8 cellular contexts compared by ENCODE assay signal in genomic region chr11:59668188-59668949, GRCh38. TPM values are rescaled to one million over a fixed set of nuclear protein-coding genes. Genes with fewer than 3 reads are reported as not detected.
DNase-seq lines count a peak whose midpoint lies in the region; ATAC-seq and TF ChIP-seq lines count a peak whose summit lies in the region.

No MANE protein-coding gene starts in this region.

- peak; percentile 32 for ATAC-seq in HG02938 (IDR thresholded peaks at IDR 0.05; ENCODE audit: unreplicated experiment)

- H3K9me3 ChIP-seq in neutrophil: no peaks in the 10 kb centered on the region
- H3K9me3 ChIP-seq in testis: no peaks in the 10 kb centered on the region

- H3K4me3 ChIP-seq in neutrophil (ENCODE audit: low read depth in 1 of 2, low read length in 1 of 2) (peak overlapping the region; percentile 93 to 94), testis (peak overlapping the region; percentile 94 to 95)

- H3K4me3 Mint-ChIP-seq in activated T-helper 1 cell treated with anti-CD3 and anti-CD28 coated beads, Interleukin-12 subunit alpha, Interleukin-12 subunit beta, Interleukin-2, Interleukin-4 antibody, amounts not matched to agents 30 ng/mL and 10 ng/mL and 1 ng/mL, durations not matched to agents 14 hours and 24 hours and 36 hours: peak overlapping the region; percentile 94

- no peaks in the 10 kb centered on the region for H3K9me3 Mint-ChIP-seq in activated T-helper 1 cell treated with anti-CD3 and anti-CD28 coated beads, Interleukin-12 subunit alpha, Interleukin-12 subunit beta, Interleukin-2, Interleukin-4 antibody, amounts not matched to agents 30 ng/mL and 10 ng/mL and 1 ng/mL, durations not matched to agents 14 hours and 24 hours and 36 hours

- 0% methylated on average over 10 to 32 of the region's 39 CpGs for WGBS in testis, 2 donors

- intact Hi-C loops in activated T-helper 1 cell treated with anti-CD3 and anti-CD28 coated beads, Interleukin-12 subunit alpha, Interleukin-12 subunit beta, Interleukin-2, Interleukin-4 antibody, amounts not matched to agents 30 ng/mL and 10 ng/mL and 1 ng/mL, durations not matched to agents 14 hours and 24 hours and 36 hours (cut with micrococcal nuclease): loop anchor here (2.0 kb wide), 5 partner anchors 134 to 1928 kb away; partner anchors contain the start of genes FAM111A, FAM111B, SELENOH and ZFP91
- intact Hi-C loops in testis (cut with DNase I; ENCODE audit: low total_unique reads): loop anchor here (10.0 kb wide), 1 partner anchor 104 kb away; no protein-coding TSS in a partner anchor

- DNase-seq in NOMO-1 (lab: John Stamatoyannopoulos, UW; ENCODE audit: unreplicated experiment in 2 of 2) (peak; percentile 15 to 34), NOMO-1 treated with dmso at 0.1 percent for 144 hours (lab: John Stamatoyannopoulos, UW; ENCODE audit: unreplicated experiment) (no peak), NOMO-1 treated with DMSO at 0.1 percent for 48 hours (lab: John Stamatoyannopoulos, UW; ENCODE audit: unreplicated experiment) (peak; percentile 13), fibroblast of the conjunctiva (ENCODE audit: low read depth) (peak; percentile 31), testis (peak; percentile 79)
- peak; percentile 38 for DNase-seq in activated T-helper 1 cell treated with anti-CD3 and anti-CD28 coated beads, Interleukin-12 subunit alpha, Interleukin-12 subunit beta, Interleukin-2, Interleukin-4 antibody, amounts not matched to agents 30 ng/mL and 10 ng/mL and 1 ng/mL, durations not matched to agents 14 hours and 24 hours and 36 hours (ENCODE audit: low spot score)

- H3K27me3 Mint-ChIP-seq in activated T-helper 1 cell treated with anti-CD3 and anti-CD28 coated beads, Interleukin-12 subunit alpha, Interleukin-12 subunit beta, Interleukin-2, Interleukin-4 antibody, amounts not matched to agents 30 ng/mL and 10 ng/mL and 1 ng/mL, durations not matched to agents 14 hours and 24 hours and 36 hours (ENCODE audit: insufficient read depth): no peaks in the 10 kb centered on the region

- no peaks in the 10 kb centered on the region for H3K27me3 ChIP-seq in neutrophil
- H3K27me3 ChIP-seq in testis: no peaks in the 10 kb centered on the region

- H3K36me3 Mint-ChIP-seq in activated T-helper 1 cell treated with anti-CD3 and anti-CD28 coated beads, Interleukin-12 subunit alpha, Interleukin-12 subunit beta, Interleukin-2, Interleukin-4 antibody, amounts not matched to agents 30 ng/mL and 10 ng/mL and 1 ng/mL, durations not matched to agents 14 hours and 24 hours and 36 hours (ENCODE audit: low read depth): peaks cover 35% of the 10 kb centered on the region

- TF ChIP-seq POLR2A in testis (IDR thresholded peaks at IDR 0.05): no peak

- H3K36me3 ChIP-seq in neutrophil: peaks cover 32% of the 10 kb centered on the region
- H3K36me3 ChIP-seq in testis (ENCODE audit: low read depth, missing control alignments): no peaks in the 10 kb centered on the region

- H3K4me1 ChIP-seq in neutrophil (ENCODE audit: control insufficient read depth in 1 of 2, insufficient read depth in 1 of 2, low read depth in 1 of 2, low read length in 1 of 2) (peaks cover 39 to 40% of the 10 kb centered on the region in 2 experiments), testis (peaks cover 9% of the 10 kb centered on the region)

- peaks cover 53% of the 10 kb centered on the region for H3K4me1 Mint-ChIP-seq in activated T-helper 1 cell treated with anti-CD3 and anti-CD28 coated beads, Interleukin-12 subunit alpha, Interleukin-12 subunit beta, Interleukin-2, Interleukin-4 antibody, amounts not matched to agents 30 ng/mL and 10 ng/mL and 1 ng/mL, durations not matched to agents 14 hours and 24 hours and 36 hours (ENCODE audit: low read depth)

- H3K27ac ChIP-seq in neutrophil: peak overlapping the region; percentile 98
- H3K27ac ChIP-seq in testis: peak overlapping the region; percentile 91 to 98

- peak overlapping the region; percentile 92 for H3K27ac Mint-ChIP-seq in activated T-helper 1 cell treated with anti-CD3 and anti-CD28 coated beads, Interleukin-12 subunit alpha, Interleukin-12 subunit beta, Interleukin-2, Interleukin-4 antibody, amounts not matched to agents 30 ng/mL and 10 ng/mL and 1 ng/mL, durations not matched to agents 14 hours and 24 hours and 36 hours

- TF ChIP-seq CTCF in neutrophil (IDR thresholded peaks at IDR 0.05) (peak; percentile 63), testis (IDR thresholded peaks at IDR 0.05) (peak in 2 of 3 experiments; percentile 20 to 49)

RNA-seq across cellular contexts. Expression of gene PATL1, which starts 0.5 kb away (rescaled TPM):
- total RNA-seq in activated T-helper 1 cell treated with anti-CD3 and anti-CD28 coated beads, Interleukin-12 subunit alpha, Interleukin-12 subunit beta, Interleukin-2, Interleukin-4 antibody, amounts not matched to agents 30 ng/mL and 10 ng/mL and 1 ng/mL, durations not matched to agents 14 hours and 24 hours and 36 hours: 68.7 and 74.0 TPM in 2 replicates
- 10 to 100 TPM; 22.5 to 24.0 TPM for total RNA-seq in testis
- polyA plus RNA-seq in testis (ENCODE audit: insufficient read depth, low read depth, low replicate concordance): 25.4 TPM

RNA-seq across cellular contexts. Expression of gene OR10V1, which starts 45.3 kb away (rescaled TPM):
- total RNA-seq in activated T-helper 1 cell treated with anti-CD3 and anti-CD28 coated beads, Interleukin-12 subunit alpha, Interleukin-12 subunit beta, Interleukin-2, Interleukin-4 antibody, amounts not matched to agents 30 ng/mL and 10 ng/mL and 1 ng/mL, durations not matched to agents 14 hours and 24 hours and 36 hours: not detected in 2 replicates
- total RNA-seq in testis: under 1 TPM in 1 of 2 donors, not detected in 1; 0.39 TPM
- not detected for polyA plus RNA-seq in testis (ENCODE audit: insufficient read depth, low read depth, low replicate concordance)

RNA-seq across cellular contexts. Expression of gene OSBP, which starts 52.8 kb away (rescaled TPM):
- 40.5 and 41.7 TPM in 2 replicates for total RNA-seq in activated T-helper 1 cell treated with anti-CD3 and anti-CD28 coated beads, Interleukin-12 subunit alpha, Interleukin-12 subunit beta, Interleukin-2, Interleukin-4 antibody, amounts not matched to agents 30 ng/mL and 10 ng/mL and 1 ng/mL, durations not matched to agents 14 hours and 24 hours and 36 hours
- 10 to 100 TPM; 49.2 to 63.1 TPM for total RNA-seq in testis
- polyA plus RNA-seq in testis (ENCODE audit: insufficient read depth, low read depth, low replicate concordance): 45.0 TPM
